In the genomic region with DNA sequence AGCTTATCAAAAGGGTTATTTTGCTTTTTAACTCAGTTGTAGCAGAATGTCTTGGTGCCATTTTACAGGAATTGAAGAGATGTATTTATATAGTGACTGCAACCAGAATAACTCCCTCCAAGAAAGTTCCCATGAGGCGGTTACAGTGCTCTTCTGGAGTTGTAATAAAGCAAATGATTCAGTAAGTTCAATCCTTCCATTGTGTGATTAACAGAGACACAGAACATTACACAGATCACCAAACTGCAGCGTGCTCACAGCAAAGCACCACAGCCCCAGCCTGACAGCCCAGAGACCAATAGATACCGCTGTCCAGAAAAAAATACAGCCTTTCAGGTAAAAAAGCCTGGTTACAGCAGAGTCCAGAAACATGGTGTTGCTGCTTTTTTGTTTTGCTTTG, we compare ENCODE assay signal across 19 cellular contexts. TPM values are rescaled to one million over a fixed set of nuclear protein-coding genes. Genes with fewer than 3 reads are reported as not detected.
DNase-seq lines count a peak whose midpoint lies in the region; ATAC-seq, FAIRE-seq and TF ChIP-seq lines count a peak whose summit lies in the region.
"Had no signal": no experiment of that assay in that cellular context is flagged by ENCODE, and none has a peak within 500 bp of the region (broad histone marks: within the 10 kb centered on the region; RNA-seq: fewer than 3 reads in every experiment).

No MANE protein-coding gene starts in this region.

- BruUV-seq in Panc1 (replicated peaks; lab: Mats Ljungman, UMichigan): no TSS peak

- no peak overlapping the region for H2BK15ac ChIP-seq in H1 (ENCODE audit: low read length)

- H3K79me2 ChIP-seq in H1 (ENCODE audit: control insufficient read depth in 1 of 2, insufficient read depth in 2 of 2, low read length in 2 of 2): no peaks in the 10 kb centered on the region
- no peaks in the 10 kb centered on the region for H3K79me2 ChIP-seq in neural progenitor cell (ENCODE audit: low read depth)

- CTCF ChIA-PET in Panc1 (lab: Charles Lee): no interaction called here
- CTCF ChIA-PET in H1 (lab: Charles Lee; ENCODE audit: partially characterized antibody): interaction anchor here (0.9 kb wide), 1 partner anchor 48 kb away, joined by 3 read pairs; no protein-coding TSS in a partner anchor

- TF ChIP-seq RAD21 in H1 (IDR thresholded peaks at IDR 0.05 in 1 of 2, conservative IDR thresholded peaks at IDR 0.05 in 1 of 2; ENCODE audit: low read depth in 2 of 2, low read length in 2 of 2): no peak

- H4K5ac ChIP-seq in H1 (ENCODE audit: insufficient read length, low read depth, low read length): no peak overlapping the region

- no peak for TF ChIP-seq EP300 in H1 (IDR thresholded peaks at IDR 0.05; ENCODE audit: borderline replicate concordance in 1 of 2, low read depth in 2 of 2, low read length in 2 of 2)

- H3K4me3 Mint-ChIP-seq in neural progenitor cell: no peak overlapping the region
- H3K4me3 Mint-ChIP-seq: CD4-positive, alpha-beta T cell; HFFc6 had no signal

- no peak for FAIRE-seq in H1 (lab: Jason Lieb, UNC)
- FAIRE-seq: GM12892, GM18507 had no signal

- peaks cover 3% of the 10 kb centered on the region for H3K4me1 Mint-ChIP-seq in neural progenitor cell

- no peak overlapping the region for H3K27ac Mint-ChIP-seq in neural progenitor cell
- H3K27ac Mint-ChIP-seq: CD4-positive, alpha-beta T cell; HFFc6 had no signal

- H3K27ac ChIP-seq in Panc1 (ENCODE audit: low read length) (peak overlapping the region; percentile 40; the same call in 1 of the 2 replicates), H1 (ENCODE audit: low read depth, low read length) (no peak overlapping the region), neural progenitor cell (no peak overlapping the region)
- H3K27ac ChIP-seq: C4-2B, HL-60 had no signal

- H4K20me1 ChIP-seq in H1 (replicated peaks in 1 of 2; ENCODE audit: control insufficient read depth in 1 of 2, insufficient read depth in 2 of 2, low read length in 2 of 2) (no peaks in the 10 kb centered on the region), neural progenitor cell (ENCODE audit: low read depth) (no peaks in the 10 kb centered on the region)

- no peak overlapping the region for H3K4ac ChIP-seq in H1 (replicated peaks; ENCODE audit: insufficient read length, low read depth, low read length)

- no peaks in the 10 kb centered on the region for H3K79me1 ChIP-seq in H1 (ENCODE audit: low read depth, low read length)

- H3K4me3 ChIP-seq in Panc1 (ENCODE audit: low read depth in 2 of 2, low read length in 2 of 2) (no peak overlapping the region), H1 (ENCODE audit: extremely low read depth in 1 of 4, insufficient read depth in 2 of 4, low read depth in 3 of 4, low read length in 4 of 4) (no peak overlapping the region), neural progenitor cell (no peak overlapping the region)

- H3K4me2 ChIP-seq in H1 (ENCODE audit: insufficient read depth in 1 of 2, low read depth in 2 of 2, low read length in 2 of 2): no peak overlapping the region
- H3K4me2 ChIP-seq in neural progenitor cell: no peak overlapping the region

- TF ChIP-seq CTCF in Panc1 (IDR thresholded peaks at IDR 0.05) (no peak), H1 (IDR thresholded peaks at IDR 0.05; ENCODE audit: control extremely low read depth in 1 of 3, insufficient read depth in 1 of 3, low read depth in 1 of 3, low read length in 3 of 3) (no peak), neural progenitor cell (IDR thresholded peaks at IDR 0.05) (no peak)

- no peak overlapping the region for H2BK20ac ChIP-seq in H1 (ENCODE audit: low read length)

- no peaks in the 10 kb centered on the region for H3F3A ChIP-seq in neural progenitor cell (ENCODE audit: low read depth)

- no peak overlapping the region; the same call in 1 of the 2 replicates for H2AFZ ChIP-seq in H1 (ENCODE audit: low read length)
- peak overlapping the region; percentile 11 for H2AFZ ChIP-seq in neural progenitor cell (replicated peaks)

- H3K36me3 ChIP-seq in Panc1 (ENCODE audit: control insufficient read depth, insufficient read depth, low read length) (no peaks in the 10 kb centered on the region), H1 (ENCODE audit: control insufficient read depth in 2 of 4, insufficient read depth in 4 of 4, low read length in 3 of 4) (no peaks in the 10 kb centered on the region), neural progenitor cell (no peaks in the 10 kb centered on the region)

- no peak for TF ChIP-seq POLR2A in H1 (IDR thresholded peaks at IDR 0.05; ENCODE audit: control extremely low read depth in 1 of 2, low read depth in 2 of 2, low read length in 2 of 2)

- DNase-seq in Panc1 (ENCODE audit: low read depth, low spot score): no peak
- DNase-seq in H1 (ENCODE audit: low read depth in 1 of 2, low spot score in 2 of 2): no peak
- no peak for DNase-seq in neural progenitor cell (ENCODE audit: low spot score)
- DNase-seq in NCI-H446 treated with DMSO at 0.1 percent for 48 hours (lab: John Stamatoyannopoulos, UW): no peak
- no peak for DNase-seq in GM19238 (ENCODE audit: insufficient read length, low spot score)
- DNase-seq in retina: no peak
- DNase-seq: ACHN; CD4-positive, alpha-beta T cell; DMS153; DMS79; GDM1; H7; HFFc6 had no signal

- WGBS in H1 (ENCODE audit: extremely low coverage in 1 of 2, insufficient coverage in 1 of 2, insufficient read length in 1 of 2, insufficient replicate concordance in 2 of 2, low coverage in 1 of 2, low lambda C conversion rate in 2 of 2, missing lambda C conversion rate in 1 of 2), 2 experiments: 94% methylated on average over 3 of the region's 3 CpGs; no CpG with 5 or more reads in 1 of the 2 experiments

- POLR2A ChIA-PET in Panc1 (lab: Charles Lee) (no interaction called here), H1 (lab: Charles Lee; ENCODE audit: partially characterized antibody) (no interaction called here)

- no peaks in the 10 kb centered on the region for H3K36me3 Mint-ChIP-seq in neural progenitor cell

- H3K14ac ChIP-seq in H1 (ENCODE audit: insufficient read length): no peak overlapping the region

- ATAC-seq in Panc1: no peak
- ATAC-seq: HCT116 had no signal

- H3K9me3 Mint-ChIP-seq in neural progenitor cell: no peaks in the 10 kb centered on the region
- H3K9me3 Mint-ChIP-seq: CD4-positive, alpha-beta T cell; HFFc6 had no signal

- intact Hi-C loops in Panc1 (cut with micrococcal nuclease; ENCODE audit: unreplicated experiment): no loop called here

- no peaks in the 10 kb centered on the region for H3K27me3 Mint-ChIP-seq in neural progenitor cell (ENCODE audit: insufficient read depth, low read depth)
- H3K27me3 Mint-ChIP-seq: CD4-positive, alpha-beta T cell had no signal

- H4K91ac ChIP-seq in H1 (replicated peaks; ENCODE audit: insufficient read length, low read length): peak overlapping the region; percentile 5

- H2AK5ac ChIP-seq in H1 (ENCODE audit: low read depth, low read length): no peak overlapping the region

- no peaks in the 10 kb centered on the region for H3K23me2 ChIP-seq in H1 (ENCODE audit: low read depth, low read length)

- H3K9me3 ChIP-seq in Panc1 (ENCODE audit: control insufficient read depth, insufficient read depth, low read depth, low read length) (no peaks in the 10 kb centered on the region), H1 (ENCODE audit: insufficient read depth in 2 of 2, low read depth in 1 of 2, low read length in 1 of 2) (no peaks in the 10 kb centered on the region), neural progenitor cell (ENCODE audit: low read depth) (no peaks in the 10 kb centered on the region)

- H3K56ac ChIP-seq in H1 (replicated peaks; ENCODE audit: insufficient read length, low read depth, low read length): no peak overlapping the region

- no peak overlapping the region for H2BK120ac ChIP-seq in H1 (replicated peaks; ENCODE audit: low read depth, low read length)

- in situ Hi-C loops in Panc1 (cut with HindIII; ENCODE audit: low pct_unique_long_range_greater_than_20kb, low sequenced_read_pairs): no loop called here

- no peak overlapping the region for H3K23ac ChIP-seq in H1 (ENCODE audit: insufficient read length)

- H3K18ac ChIP-seq in H1 (ENCODE audit: extremely low read depth, low read length): no peak overlapping the region

- no peak overlapping the region for H2BK12ac ChIP-seq in H1 (ENCODE audit: low read depth, low read length)

- H3K9ac ChIP-seq in H1 (replicated peaks in 1 of 4; ENCODE audit: extremely low read depth in 1 of 4, low read depth in 3 of 4, low read length in 3 of 4): no peak overlapping the region
- H3K9ac ChIP-seq in neural progenitor cell: no peak overlapping the region

- H2BK5ac ChIP-seq in H1 (ENCODE audit: low read depth, low read length): no peak overlapping the region

- H3K27me3 ChIP-seq in Panc1 (ENCODE audit: control insufficient read depth, insufficient read depth, low read length): no peaks in the 10 kb centered on the region
- H3K27me3 ChIP-seq in H1 (replicated peaks in 1 of 4; ENCODE audit: control insufficient read depth in 3 of 4, extremely low read depth in 1 of 4, insufficient read depth in 3 of 4, low read length in 3 of 4): peaks cover 0 to 1% (median 0%) of the 10 kb centered on the region in 4 experiments; a peak in 1 of 7 replicates
- no peaks in the 10 kb centered on the region for H3K27me3 ChIP-seq in neural progenitor cell

- H3K4me1 ChIP-seq in Panc1 (ENCODE audit: control insufficient read depth, insufficient read depth, low read length) (peaks cover 6% of the 10 kb centered on the region; the same call in 1 of the 2 replicates), H1 (replicated peaks in 1 of 4; ENCODE audit: control insufficient read depth in 3 of 4, insufficient read depth in 4 of 4, low read length in 3 of 4) (peaks cover 2 to 13% (median 5%) of the 10 kb centered on the region in 4 experiments; a peak in 6 of 7 replicates), neural progenitor cell (peaks cover 33% of the 10 kb centered on the region)

- H4K8ac ChIP-seq in H1 (ENCODE audit: extremely low read depth, insufficient read depth, low read length): no peak overlapping the region

RNA-seq across cellular contexts. Expression of a gene that starts 21.9 kb away (rescaled TPM):
- total RNA-seq in Panc1 (2021; ENCODE audit: unreplicated experiment): 4.0 TPM
- polyA plus RNA-seq in Panc1 (2012; ENCODE audit: insufficient read length): 2.7 TPM
- total RNA-seq in H1 (2021; fragmentation: NEBNext Ultra II Directional; extraction: Animal tissue kit (Norgen Biotek cat#: 25700)): not detected in 2 replicates
- polyA plus RNA-seq in H1 (2011; rRNA removed): not detected in 2 replicates
- not detected for polyA plus RNA-seq in H1 (2011; cell fraction: cytosol; rRNA removed)
- polyA plus RNA-seq in H1 (2011; cell fraction: nucleus; rRNA removed): not detected
- not detected in 4 replicates for polyA plus RNA-seq in H1 (2012, experiment 1 of 2)
- not detected for polyA plus RNA-seq in H1 (2012, experiment 2 of 2)
- 0.06 TPM for polyA plus RNA-seq in H1 (2013, experiment 1 of 2)
- polyA plus RNA-seq in H1 (2013, experiment 2 of 2): 0.04 TPM
- not detected in 2 replicates for polyA minus RNA-seq in H1 (2011; rRNA and poly(A)+ RNA removed)
- polyA minus RNA-seq in H1 (2011; cell fraction: cytosol; rRNA and poly(A)+ RNA removed): not detected
- polyA minus RNA-seq in H1 (2011; cell fraction: nucleus; rRNA and poly(A)+ RNA removed): not detected
- 0.28 TPM in 1 of 2 replicates, not detected in the other for total RNA-seq in neural progenitor cell (ENCODE audit: low replicate concordance)
- total RNA-seq: CD4-positive, alpha-beta T cell; H7; HT1080 had no signal
